11 cellular contexts compared by ENCODE assay signal in the genomic region with DNA sequence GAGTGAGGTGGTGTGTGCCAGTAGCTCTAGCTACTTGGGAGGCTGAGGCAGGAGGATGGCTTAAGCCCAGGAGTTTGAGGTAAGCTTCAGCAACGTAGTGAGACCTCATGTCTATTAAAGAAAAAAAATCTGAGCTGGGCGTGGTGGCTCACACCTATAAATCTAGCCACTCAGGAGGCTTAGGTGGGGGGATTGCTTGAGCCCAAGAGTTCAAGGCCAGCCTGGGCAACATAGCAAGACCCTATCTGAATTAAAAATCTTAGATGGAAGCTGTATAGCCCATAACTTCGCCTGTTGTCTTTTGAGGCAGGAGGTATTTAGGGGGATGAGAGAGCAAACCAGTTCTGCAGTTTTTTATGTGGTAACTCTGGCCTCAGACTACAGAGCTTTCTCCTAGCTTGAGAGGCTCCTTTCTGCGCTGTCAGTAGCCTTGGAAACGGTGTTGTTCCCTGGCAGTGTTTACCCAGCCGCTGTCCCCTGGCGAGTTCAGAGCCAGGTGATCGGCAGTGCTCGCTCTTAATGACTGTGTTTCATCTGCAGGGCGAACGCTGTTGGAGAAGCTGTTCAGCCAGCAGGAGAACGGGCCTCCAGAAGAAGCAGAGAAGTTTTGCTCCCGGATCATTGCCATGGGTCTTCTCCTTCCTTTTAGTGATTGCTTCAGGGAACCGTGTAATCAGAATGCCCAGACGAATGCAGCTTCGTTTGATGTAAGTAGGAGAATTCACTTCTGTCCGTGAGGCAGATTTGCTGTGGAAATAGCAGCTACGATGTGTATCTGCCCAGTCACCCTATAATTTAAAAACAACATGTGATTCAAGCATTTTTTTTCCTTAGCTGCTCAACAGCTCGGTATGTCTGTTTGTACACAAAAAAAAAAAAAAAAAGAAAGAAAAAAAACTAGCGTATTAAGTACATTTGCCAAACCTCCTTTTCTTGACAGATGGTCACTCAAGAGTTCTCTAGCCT. TPM values are rescaled to one million over a fixed set of nuclear protein-coding genes. Genes with fewer than 3 reads are reported as not detected.
DNase-seq lines count a peak whose midpoint lies in the region; ATAC-seq, FAIRE-seq and TF ChIP-seq lines count a peak whose summit lies in the region.
"Had no signal": no experiment of that assay in that cellular context is flagged by ENCODE, and none has a peak within 500 bp of the region (broad histone marks: within the 10 kb centered on the region; RNA-seq: fewer than 3 reads in every experiment).

No MANE protein-coding gene starts in this region.

- peak; percentile 60; the same call in 1 of the 2 replicates for ATAC-seq in WTC11
- no peak for ATAC-seq in omental fat pad (ENCODE audit: low FRiP score)
- ATAC-seq in GM19023 (IDR thresholded peaks at IDR 0.05; ENCODE audit: unreplicated experiment), result no peak
- no peak for ATAC-seq in GM21526 (IDR thresholded peaks at IDR 0.05; ENCODE audit: low FRiP score, unreplicated experiment)

- POLR2A ChIA-PET in WTC11 (lab: Charles Lee), result no interaction called here

- no peak overlapping the region for H3K27ac ChIP-seq in small intestine (ENCODE audit: low read depth in 1 of 2, low read length in 1 of 2)
- H3K27ac ChIP-seq: esophagus squamous epithelium had no signal

- peaks cover 2% of the 10 kb centered on the region; the same call in 1 of the 2 replicates for H3K4me1 Mint-ChIP-seq in WTC11

- H3K27me3 ChIP-seq in kidney epithelial cell (ENCODE audit: control insufficient read depth, insufficient read depth, low read length) (no peaks in the 10 kb centered on the region), small intestine (ENCODE audit: control insufficient read depth in 2 of 2, insufficient read depth in 2 of 2, low read length in 2 of 2) (peaks cover 0 to 2% of the 10 kb centered on the region in 2 donors)
- H3K27me3 ChIP-seq: esophagus squamous epithelium had no signal

- H3K9me3 Mint-ChIP-seq in WTC11, result peaks cover 4% of the 10 kb centered on the region; the same call in 1 of the 2 replicates

- no peak overlapping the region for H3K4me3 ChIP-seq in kidney epithelial cell (ENCODE audit: low read depth, low read length)
- H3K4me3 ChIP-seq in small intestine (ENCODE audit: low read depth in 1 of 2, low read length in 2 of 2), result no peak overlapping the region
- H3K4me3 ChIP-seq: esophagus squamous epithelium had no signal

- no peaks in the 10 kb centered on the region for H3K27me3 Mint-ChIP-seq in WTC11 (ENCODE audit: low read depth)

- TF ChIP-seq CTCF in WTC11 (IDR thresholded peaks at IDR 0.05) (no peak), kidney epithelial cell (IDR thresholded peaks at IDR 0.05; ENCODE audit: insufficient read depth, low read length, poor library complexity, severe bottlenecking) (no peak), omental fat pad (IDR thresholded peaks at IDR 0.05) (no peak)

- no peaks in the 10 kb centered on the region for H3K9me3 ChIP-seq in small intestine (ENCODE audit: control insufficient read depth, low read depth)
- H3K9me3 ChIP-seq: esophagus squamous epithelium, SK-N-SH had no signal

- DNase-seq in NCI-H128 (lab: John Stamatoyannopoulos, UW; ENCODE audit: unreplicated experiment) (peak; percentile 80), WTC11 (ENCODE audit: low spot score) (peak; percentile 12), kidney epithelial cell (ENCODE audit: low read depth) (peak; percentile 26), small intestine (peak; percentile 2), dedifferentiated amniotic fluid mesenchymal stem cell (ENCODE audit: extremely low spot score) (no peak), omental fat pad (ENCODE audit: low spot score) (no peak)
- DNase-seq: activated T-cell treated with anti-CD3 and anti-CD28 coated beads for 4 hours, esophagus squamous epithelium, SK-N-SH had no signal

- no peaks in the 10 kb centered on the region for H3K36me3 Mint-ChIP-seq in WTC11

- no peaks in the 10 kb centered on the region for H3K4me1 ChIP-seq in small intestine (ENCODE audit: control insufficient read depth in 2 of 2, insufficient read depth in 1 of 2, low read depth in 1 of 2, low read length in 1 of 2)
- H3K4me1 ChIP-seq: esophagus squamous epithelium had no signal

- H3K27ac Mint-ChIP-seq in WTC11, result no peak overlapping the region

- 21 to 46% (median 39%) methylated on average over 20 of the region's 20 CpGs for WGBS in small intestine, 3 donors

- no peak overlapping the region for H3K4me3 Mint-ChIP-seq in WTC11

- H3K36me3 ChIP-seq in kidney epithelial cell (ENCODE audit: control insufficient read depth, insufficient read depth, low read length), result no peaks in the 10 kb centered on the region
- H3K36me3 ChIP-seq in small intestine (ENCODE audit: control insufficient read depth in 2 of 2, insufficient read depth in 2 of 2, low read length in 2 of 2), result no peaks in the 10 kb centered on the region
- H3K36me3 ChIP-seq: esophagus squamous epithelium had no signal

- CTCF ChIA-PET in WTC11 (lab: Charles Lee), result interaction anchor here (0.6 to 1.8 kb wide), 3 partner anchors 11 to 159 kb away, joined by 3 to 6 read pairs (median 4); no protein-coding TSS in a partner anchor

- FAIRE-seq in small intestine (lab: Jason Lieb, UNC), result no peak

TF ChIP-seq in WTC11, 78 proteins besides CTCF, POLR2A, EP300 and RAD21 (continues in another document):
- TF ChIP-seq TP53 (CRISPR knock-in tag; IDR thresholded peaks at IDR 0.05) (no peak), ZNF396 (CRISPR knock-in tag; IDR thresholded peaks at IDR 0.05; ENCODE audit: borderline replicate concordance) (no peak), EMX1 (CRISPR knock-in tag; IDR thresholded peaks at IDR 0.05) (no peak), ZBTB21 (CRISPR knock-in tag; IDR thresholded peaks at IDR 0.05; ENCODE audit: borderline replicate concordance) (no peak), RORB (CRISPR knock-in tag; IDR thresholded peaks at IDR 0.05) (no peak), SMAD4 (CRISPR knock-in tag; IDR thresholded peaks at IDR 0.05) (no peak), SP1 (CRISPR knock-in tag; conservative IDR thresholded peaks at IDR 0.05) (no peak), SOX15 (CRISPR knock-in tag; IDR thresholded peaks at IDR 0.05) (no peak), ZNF232 (CRISPR knock-in tag; IDR thresholded peaks at IDR 0.05) (no peak), ETV6 (CRISPR knock-in tag; IDR thresholded peaks at IDR 0.05) (no peak)
- TF ChIP-seq, protein P1, sequence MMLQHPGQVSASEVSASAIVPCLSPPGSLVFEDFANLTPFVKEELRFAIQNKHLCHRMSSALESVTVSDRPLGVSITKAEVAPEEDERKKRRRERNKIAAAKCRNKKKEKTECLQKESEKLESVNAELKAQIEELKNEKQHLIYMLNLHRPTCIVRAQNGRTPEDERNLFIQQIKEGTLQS (CRISPR knock-in tag; conservative IDR thresholded peaks at IDR 0.05), result no peak
- TF ChIP-seq, protein P2, sequence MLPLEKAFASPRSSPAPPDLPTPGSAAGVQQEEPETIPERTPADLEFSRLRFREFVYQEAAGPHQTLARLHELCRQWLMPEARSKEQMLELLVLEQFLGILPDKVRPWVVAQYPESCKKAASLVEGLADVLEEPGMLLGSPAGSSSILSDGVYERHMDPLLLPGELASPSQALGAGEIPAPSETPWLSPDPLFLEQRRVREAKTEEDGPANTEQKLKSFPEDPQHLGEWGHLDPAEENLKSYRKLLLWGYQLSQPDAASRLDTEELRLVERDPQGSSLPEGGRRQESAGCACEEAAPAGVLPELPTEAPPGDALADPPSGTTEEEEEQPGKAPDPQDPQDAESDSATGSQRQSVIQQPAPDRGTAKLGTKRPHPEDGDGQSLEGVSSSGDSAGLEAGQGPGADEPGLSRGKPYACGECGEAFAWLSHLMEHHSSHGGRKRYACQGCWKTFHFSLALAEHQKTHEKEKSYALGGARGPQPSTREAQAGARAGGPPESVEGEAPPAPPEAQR (CRISPR knock-in tag; IDR thresholded peaks at IDR 0.05), result no peak
- TF ChIP-seq, protein P3, sequence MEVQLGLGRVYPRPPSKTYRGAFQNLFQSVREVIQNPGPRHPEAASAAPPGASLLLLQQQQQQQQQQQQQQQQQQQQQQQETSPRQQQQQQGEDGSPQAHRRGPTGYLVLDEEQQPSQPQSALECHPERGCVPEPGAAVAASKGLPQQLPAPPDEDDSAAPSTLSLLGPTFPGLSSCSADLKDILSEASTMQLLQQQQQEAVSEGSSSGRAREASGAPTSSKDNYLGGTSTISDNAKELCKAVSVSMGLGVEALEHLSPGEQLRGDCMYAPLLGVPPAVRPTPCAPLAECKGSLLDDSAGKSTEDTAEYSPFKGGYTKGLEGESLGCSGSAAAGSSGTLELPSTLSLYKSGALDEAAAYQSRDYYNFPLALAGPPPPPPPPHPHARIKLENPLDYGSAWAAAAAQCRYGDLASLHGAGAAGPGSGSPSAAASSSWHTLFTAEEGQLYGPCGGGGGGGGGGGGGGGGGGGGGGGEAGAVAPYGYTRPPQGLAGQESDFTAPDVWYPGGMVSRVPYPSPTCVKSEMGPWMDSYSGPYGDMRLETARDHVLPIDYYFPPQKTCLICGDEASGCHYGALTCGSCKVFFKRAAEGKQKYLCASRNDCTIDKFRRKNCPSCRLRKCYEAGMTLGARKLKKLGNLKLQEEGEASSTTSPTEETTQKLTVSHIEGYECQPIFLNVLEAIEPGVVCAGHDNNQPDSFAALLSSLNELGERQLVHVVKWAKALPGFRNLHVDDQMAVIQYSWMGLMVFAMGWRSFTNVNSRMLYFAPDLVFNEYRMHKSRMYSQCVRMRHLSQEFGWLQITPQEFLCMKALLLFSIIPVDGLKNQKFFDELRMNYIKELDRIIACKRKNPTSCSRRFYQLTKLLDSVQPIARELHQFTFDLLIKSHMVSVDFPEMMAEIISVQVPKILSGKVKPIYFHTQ (CRISPR knock-in tag; IDR thresholded peaks at IDR 0.05), result no peak
- TF ChIP-seq, protein P4, sequence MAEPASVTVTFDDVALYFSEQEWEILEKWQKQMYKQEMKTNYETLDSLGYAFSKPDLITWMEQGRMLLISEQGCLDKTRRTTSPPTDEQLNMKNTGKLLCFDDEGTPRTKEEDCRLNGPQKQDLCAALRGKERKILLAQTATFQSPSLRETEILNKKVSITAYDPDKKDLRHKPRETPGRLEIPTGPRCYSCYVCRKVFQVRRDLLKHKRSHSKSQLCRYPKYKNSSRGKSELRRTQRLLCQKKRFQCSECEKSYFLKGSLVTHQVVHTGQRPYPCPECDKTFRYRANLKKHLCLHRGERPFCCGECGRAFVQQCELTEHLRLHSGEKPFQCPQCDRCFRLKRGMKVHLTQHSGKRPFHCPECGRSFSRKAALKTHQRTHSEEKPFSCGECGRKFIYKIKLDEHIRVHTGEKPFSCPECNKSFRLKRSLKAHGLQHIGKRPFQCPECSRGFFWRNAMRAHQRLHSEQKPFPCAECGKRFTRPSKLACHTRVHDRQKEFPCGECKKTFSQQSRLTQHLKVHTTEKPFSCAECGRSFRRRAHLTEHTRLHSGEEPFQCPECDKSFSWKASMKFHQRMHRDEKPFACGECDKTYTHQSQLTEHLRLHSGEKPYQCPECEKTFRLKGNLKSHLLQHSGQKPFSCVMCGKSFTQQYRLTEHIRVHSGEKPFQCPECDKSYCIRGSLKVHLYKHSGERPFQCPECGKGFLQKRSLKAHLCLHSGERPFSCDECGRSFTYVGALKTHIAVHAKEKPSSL (CRISPR knock-in tag; conservative IDR thresholded peaks at IDR 0.05), result no peak

RNA-seq across cellular contexts. Expression of a gene that starts 31.2 kb away (rescaled TPM):
- total RNA-seq in WTC11 (2021) (1.5 to 2.1 TPM (median 1.8 TPM) in 3 replicates), kidney epithelial cell (0.33 and 1.6 TPM in 2 replicates), omental fat pad (1 to 10 TPM; 1.2 to 4.3 (median 2.8) TPM)
- under 1 TPM in 1 of 3 donors, not detected in 2; 0.70 TPM for polyA plus RNA-seq in small intestine

Comparison
In these comparisons a context has a peak if more than half of its experiments do, and no peak if none do; other contexts are left out.
1. DNase-seq: peak in NCI-H128 (single experiment), WTC11 (single experiment), kidney epithelial cell (single experiment) and small intestine (single experiment); none in dedifferentiated amniotic fluid mesenchymal stem cell (single experiment) and omental fat pad (single experiment).